In the genomic region with DNA sequence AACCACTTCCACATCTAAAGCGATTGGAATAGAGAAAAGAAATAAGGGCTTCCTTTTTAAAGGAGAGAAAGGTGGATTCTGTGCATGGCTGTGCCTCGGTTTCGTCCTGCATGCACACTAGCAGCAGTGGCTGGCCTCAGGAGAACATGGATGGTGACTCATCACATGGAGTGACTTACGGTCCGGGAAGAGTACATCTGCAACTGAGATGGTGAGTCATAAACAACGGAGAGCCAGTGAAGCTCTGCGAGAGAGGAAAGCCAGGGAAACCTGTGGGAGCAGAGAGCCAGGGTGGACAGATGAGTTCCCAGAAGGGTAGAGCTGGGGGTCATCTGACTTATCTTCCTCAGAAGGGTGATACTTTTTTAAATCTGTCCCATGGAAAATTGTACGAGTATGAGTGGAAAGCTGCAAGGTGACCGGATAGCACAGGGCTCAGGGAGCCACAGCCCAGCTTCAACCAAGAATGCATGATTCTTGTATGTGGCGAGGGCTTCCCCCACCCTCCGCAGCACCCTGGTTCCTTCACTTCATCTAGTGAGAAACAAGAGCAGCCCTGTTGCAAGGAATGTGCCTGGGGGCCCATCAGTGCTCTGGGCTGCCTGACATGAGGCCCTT, we compare ENCODE assay signal across 10 cellular contexts.
A peak's percentile ranks its signal among the peaks of the same experiment; 100 is the strongest.
DNase-seq lines count a peak whose midpoint lies in the region; ATAC-seq and TF ChIP-seq lines count a peak whose summit lies in the region.
"Had no signal": no experiment of that assay in that cellular context is flagged by ENCODE, and none has a peak within 500 bp of the region (broad histone marks: within the 10 kb centered on the region; RNA-seq: fewer than 3 reads in every experiment).

No MANE protein-coding gene starts in this region.

- no peak overlapping the region for H3K27ac Mint-ChIP-seq in activated T-helper 2 cell treated with anti-CD3 and anti-CD28 coated beads, Interferon-gamma antibody, Interleukin-2, Interleukin-4, amounts not matched to agents 10 μg/mL and 5 μg/mL and 100 μg/mL, durations not matched to agents 14 hours and 24 hours and 36 hours

- H4K20me1 ChIP-seq in mammary epithelial cell (ENCODE audit: insufficient read depth, low read length), result no peaks in the 10 kb centered on the region

- DNase-seq in HuH-7.5 (ENCODE audit: low spot score) (peak; percentile 55), mammary epithelial cell (peak; percentile 92), vagina (ENCODE audit: extremely low spot score in 2 of 2) (no peak), left lobe of liver (ENCODE audit: low spot score) (no peak)
- DNase-seq in activated T-helper 2 cell treated with anti-CD3 and anti-CD28 coated beads, Interferon-gamma antibody, Interleukin-2, Interleukin-4, amounts not matched to agents 10 μg/mL and 5 μg/mL and 100 μg/mL, durations not matched to agents 14 hours and 24 hours and 36 hours (ENCODE audit: low spot score), result no peak
- DNase-seq: stimulated activated CD4-positive, alpha-beta T cell treated with anti-CD3 and anti-CD28 coated beads, Interleukin-2, amount 100 ng/mL, for 24 hours had no signal

- no peak for ATAC-seq in HG02642 (IDR thresholded peaks at IDR 0.05; ENCODE audit: poor library complexity, unreplicated experiment)
- ATAC-seq in left lobe of liver, result no peak

- peaks cover 12% of the 10 kb centered on the region for H3K27me3 Mint-ChIP-seq in activated T-helper 2 cell treated with anti-CD3 and anti-CD28 coated beads, Interferon-gamma antibody, Interleukin-2, Interleukin-4, amounts not matched to agents 10 μg/mL and 5 μg/mL and 100 μg/mL, durations not matched to agents 14 hours and 24 hours and 36 hours (ENCODE audit: low read depth)

- H3K9me3 ChIP-seq in mammary epithelial cell (replicated peaks; ENCODE audit: insufficient read depth, low read length) (no peaks in the 10 kb centered on the region), liver (ENCODE audit: control insufficient read depth in 4 of 4, low read length in 3 of 4) (no peaks in the 10 kb centered on the region), vagina (no peaks in the 10 kb centered on the region)
- H3K9me3 ChIP-seq: HAP-1 had no signal

- no peaks in the 10 kb centered on the region for H3K4me1 Mint-ChIP-seq in activated T-helper 2 cell treated with anti-CD3 and anti-CD28 coated beads, Interferon-gamma antibody, Interleukin-2, Interleukin-4, amounts not matched to agents 10 μg/mL and 5 μg/mL and 100 μg/mL, durations not matched to agents 14 hours and 24 hours and 36 hours (ENCODE audit: low read depth)
- H3K4me1 Mint-ChIP-seq: central memory CD8-positive, alpha-beta T cell had no signal

- no peak for TF ChIP-seq POLR2A in vagina (IDR thresholded peaks at IDR 0.05)

- no peak for TF ChIP-seq RAD21 in liver (IDR thresholded peaks at IDR 0.05)

- H3K36me3 ChIP-seq in mammary epithelial cell (ENCODE audit: insufficient read depth, low read length) (no peaks in the 10 kb centered on the region), liver (ENCODE audit: control insufficient read depth in 4 of 4, insufficient read depth in 3 of 4, low read depth in 1 of 4, low read length in 3 of 4) (no peaks in the 10 kb centered on the region), vagina (no peaks in the 10 kb centered on the region)
- H3K36me3 ChIP-seq: HAP-1 had no signal

- H3K4me1 ChIP-seq in mammary epithelial cell (ENCODE audit: insufficient read depth, low read length) (peaks cover 11% of the 10 kb centered on the region), liver (ENCODE audit: control insufficient read depth in 4 of 4, insufficient read depth in 4 of 4, low read length in 3 of 4) (no peaks in the 10 kb centered on the region), vagina (peaks cover 41% of the 10 kb centered on the region)
- H3K4me1 ChIP-seq: HAP-1 had no signal

- H3K4me3 Mint-ChIP-seq in activated T-helper 2 cell treated with anti-CD3 and anti-CD28 coated beads, Interferon-gamma antibody, Interleukin-2, Interleukin-4, amounts not matched to agents 10 μg/mL and 5 μg/mL and 100 μg/mL, durations not matched to agents 14 hours and 24 hours and 36 hours (ENCODE audit: low read depth), result no peak overlapping the region
- H3K4me3 Mint-ChIP-seq: central memory CD8-positive, alpha-beta T cell had no signal

- dilution Hi-C loops in mammary epithelial cell (cut with HindIII; ENCODE audit: low sequenced_read_pairs), result no loop called here

- 48% methylated on average over 10 of the region's 11 CpGs for WGBS in mammary epithelial cell (ENCODE audit: low coverage, missing lambda C conversion rate)
- 88% methylated on average over 11 of the region's 11 CpGs for WGBS in liver

- H3K9ac ChIP-seq in mammary epithelial cell (ENCODE audit: insufficient read depth, low read length), result no peak overlapping the region
- H3K9ac ChIP-seq in liver (ENCODE audit: low read depth in 1 of 2, low read length in 2 of 2), result no peak overlapping the region

- CTCF ChIA-PET in mammary epithelial cell (lab: Charles Lee; ENCODE audit: low non-redundant PET), result no interaction called here

- no TSS peak for BruUV-seq in mammary epithelial cell (replicated peaks; lab: Mats Ljungman, UMichigan)

- TF ChIP-seq CTCF in mammary epithelial cell (conservative IDR thresholded peaks at IDR 0.05 in 1 of 2, IDR thresholded peaks at IDR 0.05 in 1 of 2; ENCODE audit: extremely low read depth in 1 of 2, insufficient read depth in 1 of 2, low read depth in 1 of 2, low read length in 2 of 2) (no peak), liver (IDR thresholded peaks at IDR 0.05; ENCODE audit: low read depth, low read length, missing input control) (no peak), vagina (IDR thresholded peaks at IDR 0.05) (no peak)

- H3K27me3 ChIP-seq in mammary epithelial cell (ENCODE audit: insufficient read depth, low read length), result no peaks in the 10 kb centered on the region
- no peaks in the 10 kb centered on the region for H3K27me3 ChIP-seq in liver (ENCODE audit: control insufficient read depth in 4 of 4, insufficient read depth in 4 of 4, low read length in 3 of 4)
- H3K27me3 ChIP-seq in vagina, result no peaks in the 10 kb centered on the region

- no peaks in the 10 kb centered on the region for H3K79me2 ChIP-seq in mammary epithelial cell (ENCODE audit: insufficient read depth, low read length)

- intact Hi-C loops in mammary epithelial cell (cut with micrococcal nuclease) (no loop called here), vagina (cut with DNase I) (no loop called here)
- intact Hi-C loops in activated T-helper 2 cell treated with anti-CD3 and anti-CD28 coated beads, Interferon-gamma antibody, Interleukin-2, Interleukin-4, amounts not matched to agents 10 μg/mL and 5 μg/mL and 100 μg/mL, durations not matched to agents 14 hours and 24 hours and 36 hours (cut with micrococcal nuclease), result no loop called here

- no peak overlapping the region for H3K4me2 ChIP-seq in mammary epithelial cell (ENCODE audit: insufficient read depth, low read depth, low read length)

- no peak overlapping the region for H3K4me3 ChIP-seq in mammary epithelial cell (replicated peaks in 1 of 3; ENCODE audit: insufficient read depth in 1 of 3, low read depth in 2 of 3, low read length in 3 of 3)
- H3K4me3 ChIP-seq in liver (ENCODE audit: low read depth in 1 of 3, low read length in 3 of 3), result no peak overlapping the region
- no peak overlapping the region for H3K4me3 ChIP-seq in vagina
- H3K4me3 ChIP-seq: HAP-1 had no signal

- no peak overlapping the region for H2AFZ ChIP-seq in mammary epithelial cell (ENCODE audit: low read depth, low read length)

- H3K36me3 Mint-ChIP-seq in activated T-helper 2 cell treated with anti-CD3 and anti-CD28 coated beads, Interferon-gamma antibody, Interleukin-2, Interleukin-4, amounts not matched to agents 10 μg/mL and 5 μg/mL and 100 μg/mL, durations not matched to agents 14 hours and 24 hours and 36 hours (ENCODE audit: low read depth), result no peaks in the 10 kb centered on the region

- no peaks in the 10 kb centered on the region for H3K9me3 Mint-ChIP-seq in activated T-helper 2 cell treated with anti-CD3 and anti-CD28 coated beads, Interferon-gamma antibody, Interleukin-2, Interleukin-4, amounts not matched to agents 10 μg/mL and 5 μg/mL and 100 μg/mL, durations not matched to agents 14 hours and 24 hours and 36 hours
- H3K9me3 Mint-ChIP-seq: central memory CD8-positive, alpha-beta T cell had no signal

- in situ Hi-C loops in mammary epithelial cell (cut with MboI; ENCODE audit: low sequenced_read_pairs in 2 of 2), result no loop called here

- H3K27ac ChIP-seq in mammary epithelial cell (ENCODE audit: insufficient read depth, low read depth, low read length) (no peak overlapping the region), liver (ENCODE audit: low read depth in 1 of 2, low read length in 2 of 2) (no peak overlapping the region), vagina (peak overlapping the region; percentile 94)

TF ChIP-seq in liver, 16 proteins besides CTCF, POLR2A, EP300 and RAD21:
- TF ChIP-seq JUND (IDR thresholded peaks at IDR 0.05), result peak; percentile 40 to 44
- TF ChIP-seq HNF4A (conservative IDR thresholded peaks at IDR 0.05), result no peak

Comparison
In these comparisons a context has a peak if more than half of its experiments do, and no peak if none do; other contexts are left out.
1. DNase-seq: peak in HuH-7.5 (single experiment) and mammary epithelial cell (single experiment); none in vagina (0 of 2), activated T-helper 2 cell treated with anti-CD3 and anti-CD28 coated beads, Interferon-gamma antibody, Interleukin-2, Interleukin-4, amounts not matched to agents 10 μg/mL and 5 μg/mL and 100 μg/mL, durations not matched to agents 14 hours and 24 hours and 36 hours (single experiment) and left lobe of liver (single experiment).